In genomic region chr20:59055302-59055701, GRCh38 we compare ENCODE assay signal across 9 cellular contexts. TPM values are rescaled to one million over a fixed set of nuclear protein-coding genes. Genes with fewer than 3 reads are reported as not detected.
A peak's percentile ranks its signal among the peaks of the same experiment; 100 is the strongest.
DNase-seq lines count a peak whose midpoint lies in the region; ATAC-seq and TF ChIP-seq lines count a peak whose summit lies in the region.
"Had no signal": no experiment of that assay in that cellular context is flagged by ENCODE, and none has a peak within 500 bp of the region (broad histone marks: within the 10 kb centered on the region; RNA-seq: fewer than 3 reads in every experiment).

No MANE protein-coding gene starts in this region.

- peaks cover 39% of the 10 kb centered on the region for H3K27me3 Mint-ChIP-seq in activated T-helper 1 cell treated with anti-CD3 and anti-CD28 coated beads, Interleukin-12 subunit alpha, Interleukin-12 subunit beta, Interleukin-2, Interleukin-4 antibody, amounts not matched to agents 30 ng/mL and 10 ng/mL and 1 ng/mL, durations not matched to agents 14 hours and 24 hours and 36 hours (ENCODE audit: insufficient read depth)

- H2BK120ac ChIP-seq in mesenchymal stem cell (ENCODE audit: low read depth, low read length) = no peak overlapping the region

- intact Hi-C loops in body of pancreas (cut with DNase I) = no loop called here
- intact Hi-C loops in activated T-helper 1 cell treated with anti-CD3 and anti-CD28 coated beads, Interleukin-12 subunit alpha, Interleukin-12 subunit beta, Interleukin-2, Interleukin-4 antibody, amounts not matched to agents 30 ng/mL and 10 ng/mL and 1 ng/mL, durations not matched to agents 14 hours and 24 hours and 36 hours (cut with micrococcal nuclease) = loop anchor here (1.0 kb wide), 1 partner anchor 152 kb away; no protein-coding TSS in a partner anchor

- no peaks in the 10 kb centered on the region for H3K4me1 ChIP-seq in body of pancreas
- H3K4me1 ChIP-seq in mesenchymal stem cell (ENCODE audit: control insufficient read depth, insufficient read depth, low read depth, low read length) = no peaks in the 10 kb centered on the region

- no peak overlapping the region for H3K27ac Mint-ChIP-seq in activated T-helper 1 cell treated with anti-CD3 and anti-CD28 coated beads, Interleukin-12 subunit alpha, Interleukin-12 subunit beta, Interleukin-2, Interleukin-4 antibody, amounts not matched to agents 30 ng/mL and 10 ng/mL and 1 ng/mL, durations not matched to agents 14 hours and 24 hours and 36 hours
- H3K27ac Mint-ChIP-seq: stimulated activated effector memory CD8-positive, alpha-beta T cell treated with anti-CD3 and anti-CD28 coated beads, Interleukin-12 subunit alpha, Interleukin-12 subunit beta, amount 100 ng/mL, for 72 hours had no signal

- H3K27me3 ChIP-seq in body of pancreas (no peaks in the 10 kb centered on the region), mesenchymal stem cell (ENCODE audit: control insufficient read depth in 1 of 2, insufficient read depth in 1 of 2, low read length in 2 of 2) (peaks cover 7 to 8% of the 10 kb centered on the region in 2 experiments)

- no peak overlapping the region for H2BK5ac ChIP-seq in mesenchymal stem cell (ENCODE audit: low read depth, low read length, poor library complexity, severe bottlenecking)

- H3K9me3 ChIP-seq in body of pancreas = no peaks in the 10 kb centered on the region
- H3K9me3 ChIP-seq in mesenchymal stem cell (ENCODE audit: control insufficient read depth, low read length) = no peaks in the 10 kb centered on the region

- H3K36me3 Mint-ChIP-seq in activated T-helper 1 cell treated with anti-CD3 and anti-CD28 coated beads, Interleukin-12 subunit alpha, Interleukin-12 subunit beta, Interleukin-2, Interleukin-4 antibody, amounts not matched to agents 30 ng/mL and 10 ng/mL and 1 ng/mL, durations not matched to agents 14 hours and 24 hours and 36 hours (ENCODE audit: low read depth) = no peaks in the 10 kb centered on the region
- H3K36me3 Mint-ChIP-seq: stimulated activated effector memory CD8-positive, alpha-beta T cell treated with anti-CD3 and anti-CD28 coated beads, Interleukin-12 subunit alpha, Interleukin-12 subunit beta, amount 100 ng/mL, for 72 hours had no signal

- no peaks in the 10 kb centered on the region for H3K79me1 ChIP-seq in mesenchymal stem cell (replicated peaks; ENCODE audit: low read length, poor library complexity, severe bottlenecking)

- H4K8ac ChIP-seq in mesenchymal stem cell (ENCODE audit: low read length) = no peak overlapping the region

- no peak overlapping the region for H3K4me2 ChIP-seq in mesenchymal stem cell (ENCODE audit: low read length, poor library complexity, severe bottlenecking)

- no peak for TF ChIP-seq POLR2A in body of pancreas (IDR thresholded peaks at IDR 0.05)

- H3K4me1 Mint-ChIP-seq in activated T-helper 1 cell treated with anti-CD3 and anti-CD28 coated beads, Interleukin-12 subunit alpha, Interleukin-12 subunit beta, Interleukin-2, Interleukin-4 antibody, amounts not matched to agents 30 ng/mL and 10 ng/mL and 1 ng/mL, durations not matched to agents 14 hours and 24 hours and 36 hours (ENCODE audit: low read depth) = no peaks in the 10 kb centered on the region
- H3K4me1 Mint-ChIP-seq: stimulated activated effector memory CD8-positive, alpha-beta T cell treated with anti-CD3 and anti-CD28 coated beads, Interleukin-12 subunit alpha, Interleukin-12 subunit beta, amount 100 ng/mL, for 72 hours had no signal

- H3K4me3 ChIP-seq in body of pancreas (no peak overlapping the region), mesenchymal stem cell (ENCODE audit: insufficient read depth in 1 of 2, low read depth in 1 of 2, low read length in 2 of 2) (no peak overlapping the region)

- H3K36me3 ChIP-seq in body of pancreas (replicated peaks in 1 of 2; ENCODE audit: insufficient read depth in 1 of 2, low read depth in 2 of 2) = no peaks in the 10 kb centered on the region
- H3K36me3 ChIP-seq in mesenchymal stem cell (ENCODE audit: control insufficient read depth in 1 of 2, insufficient read depth in 2 of 2, low read depth in 1 of 2, low read length in 2 of 2) = no peaks in the 10 kb centered on the region

- H3K14ac ChIP-seq in mesenchymal stem cell (ENCODE audit: low read length in 2 of 2) = no peak overlapping the region

- ATAC-seq in body of pancreas = no peak
- ATAC-seq: stimulated activated effector memory CD8-positive, alpha-beta T cell treated with anti-CD3 and anti-CD28 coated beads, Interleukin-12 subunit alpha, Interleukin-12 subunit beta, amount 100 ng/mL, for 72 hours had no signal

- no peak overlapping the region for H2AK5ac ChIP-seq in mesenchymal stem cell (ENCODE audit: low read length, severe bottlenecking)

- H2AFZ ChIP-seq in mesenchymal stem cell (ENCODE audit: low read depth, low read length) = no peak overlapping the region

- no peak overlapping the region for H2BK15ac ChIP-seq in mesenchymal stem cell (ENCODE audit: low read depth, poor library complexity, severe bottlenecking)

- no peak overlapping the region for H4K91ac ChIP-seq in mesenchymal stem cell (ENCODE audit: low read length)

- H3K4me3 Mint-ChIP-seq in activated T-helper 1 cell treated with anti-CD3 and anti-CD28 coated beads, Interleukin-12 subunit alpha, Interleukin-12 subunit beta, Interleukin-2, Interleukin-4 antibody, amounts not matched to agents 30 ng/mL and 10 ng/mL and 1 ng/mL, durations not matched to agents 14 hours and 24 hours and 36 hours = no peak overlapping the region
- H3K4me3 Mint-ChIP-seq: stimulated activated effector memory CD8-positive, alpha-beta T cell treated with anti-CD3 and anti-CD28 coated beads, Interleukin-12 subunit alpha, Interleukin-12 subunit beta, amount 100 ng/mL, for 72 hours had no signal

- H3K4ac ChIP-seq in mesenchymal stem cell (ENCODE audit: low read depth in 1 of 2, low read length in 2 of 2) = no peak overlapping the region

- H3K9ac ChIP-seq in mesenchymal stem cell (ENCODE audit: low read length) = peak overlapping the region; percentile 30

- H2BK12ac ChIP-seq in mesenchymal stem cell (ENCODE audit: low read length in 2 of 2) = no peak overlapping the region

- H3K18ac ChIP-seq in mesenchymal stem cell (ENCODE audit: low read depth in 1 of 2, low read length in 2 of 2) = no peak overlapping the region

- DNase-seq in COLO829 (ENCODE audit: low spot score) (peak; percentile 40), body of pancreas (peak in 2 of 4 donors; percentile 10), mesenchymal stem cell (no peak), GM10266 (ENCODE audit: extremely low spot score) (no peak), KG1 (lab: John Stamatoyannopoulos, UW) (no peak), OCI-M1 (lab: John Stamatoyannopoulos, UW) (no peak)
- no peak for DNase-seq in activated T-helper 1 cell treated with anti-CD3 and anti-CD28 coated beads, Interleukin-12 subunit alpha, Interleukin-12 subunit beta, Interleukin-2, Interleukin-4 antibody, amounts not matched to agents 30 ng/mL and 10 ng/mL and 1 ng/mL, durations not matched to agents 14 hours and 24 hours and 36 hours (ENCODE audit: low spot score)

- no peak overlapping the region for H3K23ac ChIP-seq in mesenchymal stem cell (ENCODE audit: low read length in 2 of 2)

- H3K27ac ChIP-seq in body of pancreas (no peak overlapping the region), mesenchymal stem cell (ENCODE audit: low read length, poor library complexity, severe bottlenecking) (no peak overlapping the region)

- 59 to 60% methylated on average over 7 of the region's 7 CpGs for WGBS in body of pancreas, 2 donors
- WGBS in mesenchymal stem cell = 94% methylated on average over 6 of the region's 7 CpGs

- no peaks in the 10 kb centered on the region for H3K9me3 Mint-ChIP-seq in activated T-helper 1 cell treated with anti-CD3 and anti-CD28 coated beads, Interleukin-12 subunit alpha, Interleukin-12 subunit beta, Interleukin-2, Interleukin-4 antibody, amounts not matched to agents 30 ng/mL and 10 ng/mL and 1 ng/mL, durations not matched to agents 14 hours and 24 hours and 36 hours
- H3K9me3 Mint-ChIP-seq: stimulated activated effector memory CD8-positive, alpha-beta T cell treated with anti-CD3 and anti-CD28 coated beads, Interleukin-12 subunit alpha, Interleukin-12 subunit beta, amount 100 ng/mL, for 72 hours had no signal

- TF ChIP-seq CTCF in LNCAP (IDR thresholded peaks at IDR 0.05) (peak; percentile 54), body of pancreas (IDR thresholded peaks at IDR 0.05) (peak in 4 of 7 experiments; percentile 20 to 35 (median 34)), GM10266 (IDR thresholded peaks at IDR 0.05; ENCODE audit: control insufficient read depth, insufficient read depth, low read depth, missing control alignments) (no peak)

RNA-seq across cellular contexts. Expression of gene PRELID3B, which starts 12.7 kb away (rescaled TPM):
- total RNA-seq in body of pancreas = 10 to 100 TPM; 20.8 to 29.3 TPM
- 16.4 TPM for polyA plus RNA-seq in mesenchymal stem cell (2013, experiment 1 of 2)
- polyA plus RNA-seq in mesenchymal stem cell (2013, experiment 2 of 2) = 17.4 TPM
- 121 and 123 TPM in 2 replicates for total RNA-seq in activated T-helper 1 cell treated with anti-CD3 and anti-CD28 coated beads, Interleukin-12 subunit alpha, Interleukin-12 subunit beta, Interleukin-2, Interleukin-4 antibody, amounts not matched to agents 30 ng/mL and 10 ng/mL and 1 ng/mL, durations not matched to agents 14 hours and 24 hours and 36 hours

RNA-seq across cellular contexts. Expression of gene ATP5F1E, which starts 23.2 kb away (rescaled TPM):
- total RNA-seq in body of pancreas = 10 to 100 TPM; 16.2 to 16.6 TPM
- polyA plus RNA-seq in mesenchymal stem cell (2013, experiment 1 of 2) = 110 TPM
- polyA plus RNA-seq in mesenchymal stem cell (2013, experiment 2 of 2) = 119 TPM
- total RNA-seq in activated T-helper 1 cell treated with anti-CD3 and anti-CD28 coated beads, Interleukin-12 subunit alpha, Interleukin-12 subunit beta, Interleukin-2, Interleukin-4 antibody, amounts not matched to agents 30 ng/mL and 10 ng/mL and 1 ng/mL, durations not matched to agents 14 hours and 24 hours and 36 hours = 81.3 and 84.6 TPM in 2 replicates

RNA-seq across cellular contexts. Expression of gene TUBB1, which starts 36.1 kb away (rescaled TPM):
- not detected for total RNA-seq in body of pancreas
- polyA plus RNA-seq in mesenchymal stem cell (2013, experiment 1 of 2) = not detected
- polyA plus RNA-seq in mesenchymal stem cell (2013, experiment 2 of 2) = not detected
- total RNA-seq in activated T-helper 1 cell treated with anti-CD3 and anti-CD28 coated beads, Interleukin-12 subunit alpha, Interleukin-12 subunit beta, Interleukin-2, Interleukin-4 antibody, amounts not matched to agents 30 ng/mL and 10 ng/mL and 1 ng/mL, durations not matched to agents 14 hours and 24 hours and 36 hours = not detected in 2 replicates

RNA-seq across cellular contexts. Expression of gene CTSZ, which starts 48.2 kb away (rescaled TPM):
- 10 to 100 TPM; 54.1 to 89.8 TPM for total RNA-seq in body of pancreas
- 117 TPM for polyA plus RNA-seq in mesenchymal stem cell (2013, experiment 1 of 2)
- 116 TPM for polyA plus RNA-seq in mesenchymal stem cell (2013, experiment 2 of 2)
- total RNA-seq in activated T-helper 1 cell treated with anti-CD3 and anti-CD28 coated beads, Interleukin-12 subunit alpha, Interleukin-12 subunit beta, Interleukin-2, Interleukin-4 antibody, amounts not matched to agents 30 ng/mL and 10 ng/mL and 1 ng/mL, durations not matched to agents 14 hours and 24 hours and 36 hours = 46.4 and 54.1 TPM in 2 replicates
